In genomic region chr1:16929146-16930041, GRCh38 we compare ENCODE assay signal across 9 cellular contexts. TPM values are rescaled to one million over a fixed set of nuclear protein-coding genes. Genes with fewer than 3 reads are reported as not detected.
DNase-seq lines count a peak whose midpoint lies in the region; ATAC-seq, FAIRE-seq and TF ChIP-seq lines count a peak whose summit lies in the region.
"Not testable (repeated sequence)": the region's sequence is repeated elsewhere in the genome, so short reads cannot be mapped to it uniquely, and the experiment has no call there.
"Had no signal": no experiment of that assay in that cellular context is flagged by ENCODE, and none has a peak within 500 bp of the region (broad histone marks: within the 10 kb centered on the region; RNA-seq: fewer than 3 reads in every experiment).

No MANE protein-coding gene starts in this region.

- in situ Hi-C loops in IMR-90 (cut with MboI; ENCODE audit: low sequenced_read_pairs) = not testable (repeated sequence)

- H2BK20ac ChIP-seq in IMR-90 (ENCODE audit: low read depth, low read length); H1 (ENCODE audit: low read length): not testable (repeated sequence)

- H4K5ac ChIP-seq in IMR-90 (ENCODE audit: low read depth, low read length); H1 (ENCODE audit: insufficient read length, low read depth, low read length): not testable (repeated sequence)

- not testable (repeated sequence) for H3K27ac ChIP-seq in DND-41 (ENCODE audit: low read length); IMR-90 (ENCODE audit: insufficient read depth, low read length); SJCRH30; H1 (ENCODE audit: low read depth, low read length); mesenchymal stem cell (ENCODE audit: low read length, poor library complexity, severe bottlenecking)

- H3K18ac ChIP-seq in IMR-90 (ENCODE audit: low read depth, low read length); H1 (ENCODE audit: extremely low read depth, low read length); mesenchymal stem cell (ENCODE audit: low read depth in 1 of 2, low read length in 2 of 2): not testable (repeated sequence)

- H2BK12ac ChIP-seq in H1 (ENCODE audit: low read depth, low read length); mesenchymal stem cell (ENCODE audit: low read length in 2 of 2): not testable (repeated sequence)

- H3K9me1 ChIP-seq in IMR-90 (ENCODE audit: insufficient read depth, low read length) = not testable (repeated sequence)

- TF ChIP-seq CTCF in DND-41 (IDR thresholded peaks at IDR 0.05; ENCODE audit: borderline replicate concordance, extremely low read depth, low read length, poor library complexity, severe bottlenecking); IMR-90 (conservative IDR thresholded peaks at IDR 0.05; ENCODE audit: low read depth, low read length); H1 (IDR thresholded peaks at IDR 0.05; ENCODE audit: control extremely low read depth in 1 of 3, insufficient read depth in 1 of 3, low read depth in 1 of 3, low read length in 3 of 3): not testable (repeated sequence)

- CTCF ChIA-PET in IMR-90 (lab: Yijun Ruan, JAX) (interaction anchor here (0.5 to 0.6 kb wide), 2 partner anchors 11 to 100 kb away, joined by 3 read pairs; no protein-coding TSS in a partner anchor), H1 (lab: Charles Lee; ENCODE audit: partially characterized antibody) (interaction anchor here (0.8 to 3.5 kb wide), 18 partner anchors 8 to 320 kb away, joined by 3 to 22 read pairs (median 6); partner anchors contain the start of gene CROCC)

- H3K23me2 ChIP-seq in H1 (ENCODE audit: low read depth, low read length) = not testable (repeated sequence)

- H4K91ac ChIP-seq in IMR-90 (ENCODE audit: insufficient read depth, low read depth, low read length); H1 (replicated peaks; ENCODE audit: insufficient read length, low read length): not testable (repeated sequence)
- H4K91ac ChIP-seq in mesenchymal stem cell (ENCODE audit: low read length) = peak overlapping the region; percentile 18

- H4K20me1 ChIP-seq in DND-41 (ENCODE audit: insufficient read depth, low read length); IMR-90 (ENCODE audit: insufficient read depth, low read length): not testable (repeated sequence)
- H4K20me1 ChIP-seq in H1 (replicated peaks in 1 of 2; ENCODE audit: control insufficient read depth in 1 of 2, insufficient read depth in 2 of 2, low read length in 2 of 2) = peaks cover 2 to 17% of the 10 kb centered on the region in 2 experiments

- not testable (repeated sequence) for H3K79me2 ChIP-seq in DND-41 (ENCODE audit: insufficient read depth, low read length); H1 (ENCODE audit: control insufficient read depth in 1 of 2, insufficient read depth in 2 of 2, low read length in 2 of 2)

- not testable (repeated sequence) for H3K23ac ChIP-seq in IMR-90 (ENCODE audit: low read depth, low read length); H1 (ENCODE audit: insufficient read length); mesenchymal stem cell (ENCODE audit: low read length in 2 of 2)

- 82% methylated on average over 12 of the region's 24 CpGs; no CpG with 5 or more reads in 1 of the 2 experiments for WGBS in IMR-90 (ENCODE audit: extremely low coverage in 2 of 2, insufficient read length in 1 of 2), 2 experiments
- WGBS in H1 (ENCODE audit: extremely low coverage in 1 of 2, insufficient coverage in 1 of 2, insufficient read length in 1 of 2, insufficient replicate concordance in 2 of 2, low coverage in 1 of 2, low lambda C conversion rate in 2 of 2, missing lambda C conversion rate in 1 of 2), 2 experiments = 90% methylated on average over 22 of the region's 24 CpGs; no CpG with 5 or more reads in 1 of the 2 experiments
- whole genome bisulfite sequencing in mesenchymal stem cell = 90% methylated on average over 24 of the region's 24 CpGs

- not testable (repeated sequence) for H3K14ac ChIP-seq in IMR-90 (replicated peaks; ENCODE audit: low read depth, low read length); H1 (ENCODE audit: insufficient read length); mesenchymal stem cell (ENCODE audit: low read length in 2 of 2)

- not testable (repeated sequence) for H3K4me3 ChIP-seq in DND-41 (ENCODE audit: low read depth in 1 of 2, low read length in 2 of 2); IMR-90 (ENCODE audit: insufficient read depth, low read depth, low read length); SJCRH30; H1 (ENCODE audit: extremely low read depth in 1 of 4, insufficient read depth in 2 of 4, low read depth in 3 of 4, low read length in 4 of 4); mesenchymal stem cell (ENCODE audit: insufficient read depth in 1 of 2, low read depth in 1 of 2, low read length in 2 of 2)

- H3K9me3 ChIP-seq in DND-41 (ENCODE audit: insufficient read depth, low read length, severe bottlenecking); IMR-90 (ENCODE audit: control insufficient read depth, insufficient read depth, low read length); SJCRH30 (replicated peaks); H1 (ENCODE audit: insufficient read depth in 2 of 2, low read depth in 1 of 2, low read length in 1 of 2); mesenchymal stem cell (ENCODE audit: control insufficient read depth, low read length): not testable (repeated sequence)

- not testable (repeated sequence) for H3K4ac ChIP-seq in IMR-90 (ENCODE audit: low read depth, low read length); H1 (replicated peaks; ENCODE audit: insufficient read length, low read depth, low read length); mesenchymal stem cell (ENCODE audit: low read depth in 1 of 2, low read length in 2 of 2)

- peaks cover 13% of the 10 kb centered on the region for H3K4me1 ChIP-seq in DND-41 (ENCODE audit: insufficient read depth, low read length)
- H3K4me1 ChIP-seq in IMR-90 (ENCODE audit: control insufficient read depth, insufficient read depth, low read length); SJCRH30; mesenchymal stem cell (ENCODE audit: control insufficient read depth, insufficient read depth, low read depth, low read length): not testable (repeated sequence)
- peaks cover 0 to 13% (median 7%) of the 10 kb centered on the region in 4 experiments; a peak in 5 of 7 replicates for H3K4me1 ChIP-seq in H1 (replicated peaks in 1 of 4; ENCODE audit: control insufficient read depth in 3 of 4, insufficient read depth in 4 of 4, low read length in 3 of 4)

- FAIRE-seq in H1 (lab: Jason Lieb, UNC) = not testable (repeated sequence)

- DNase-seq in DND-41 (peak; percentile 65), NCI-H2171 (lab: John Stamatoyannopoulos, UW) (peak; percentile 31), SJCRH30 (peak; percentile 33 to 50), Right ventricle myocardium inferior (ENCODE audit: missing footprints) (peak; percentile 26)
- DNase-seq in IMR-90; H1 (ENCODE audit: low read depth in 1 of 2, low spot score in 2 of 2); mesenchymal stem cell: not testable (repeated sequence)

- TF ChIP-seq RAD21 in IMR-90 (IDR thresholded peaks at IDR 0.05; ENCODE audit: low read length); H1 (IDR thresholded peaks at IDR 0.05 in 1 of 2, conservative IDR thresholded peaks at IDR 0.05 in 1 of 2; ENCODE audit: low read depth in 2 of 2, low read length in 2 of 2): not testable (repeated sequence)

- POLR2A ChIA-PET in IMR-90 (lab: Charles Lee; ENCODE audit: unreplicated experiment) = not testable (repeated sequence)
- POLR2A ChIA-PET in H1 (lab: Charles Lee; ENCODE audit: partially characterized antibody) = interaction anchor here (1.3 to 1.9 kb wide), 4 partner anchors 15 to 84 kb away, joined by 3 to 15 read pairs (median 3); no protein-coding TSS in a partner anchor

- H3K4me2 ChIP-seq in DND-41 (ENCODE audit: insufficient read depth, low read length); IMR-90 (ENCODE audit: low read depth, low read length); H1 (ENCODE audit: insufficient read depth in 1 of 2, low read depth in 2 of 2, low read length in 2 of 2); mesenchymal stem cell (ENCODE audit: low read length, poor library complexity, severe bottlenecking): not testable (repeated sequence)

- H4K8ac ChIP-seq in IMR-90 (ENCODE audit: low read depth in 2 of 2, low read length in 2 of 2); mesenchymal stem cell (ENCODE audit: low read length): not testable (repeated sequence)
- 0 out of 2 replicates have a peak overlapping the region, but pooled peaks have one; percentile 51 for H4K8ac ChIP-seq in H1 (ENCODE audit: extremely low read depth, insufficient read depth, low read length)

- TF ChIP-seq EP300 in H1 (IDR thresholded peaks at IDR 0.05; ENCODE audit: borderline replicate concordance in 1 of 2, low read depth in 2 of 2, low read length in 2 of 2) = not testable (repeated sequence)

- H2BK5ac ChIP-seq in IMR-90 (ENCODE audit: low read depth, low read length, poor library complexity, severe bottlenecking); H1 (ENCODE audit: low read depth, low read length); mesenchymal stem cell (ENCODE audit: low read depth, low read length, poor library complexity, severe bottlenecking): not testable (repeated sequence)

- ATAC-seq in DND-41 (ENCODE audit: insufficient read depth, low read depth) = peak; percentile 67
- ATAC-seq in IMR-90 (ENCODE audit: low read depth); Right ventricle myocardium inferior: not testable (repeated sequence)

- not testable (repeated sequence) for H3K9ac ChIP-seq in DND-41 (ENCODE audit: low read depth, low read length); IMR-90 (ENCODE audit: low read depth, low read length); H1 (replicated peaks in 1 of 4; ENCODE audit: extremely low read depth in 1 of 4, low read depth in 3 of 4, low read length in 3 of 4); mesenchymal stem cell (ENCODE audit: low read length)

- H2BK15ac ChIP-seq in IMR-90 (ENCODE audit: low read depth, low read length); H1 (ENCODE audit: low read length); mesenchymal stem cell (ENCODE audit: low read depth, poor library complexity, severe bottlenecking): not testable (repeated sequence)

- not testable (repeated sequence) for BruUV-seq in IMR-90 (replicated peaks; lab: Mats Ljungman, UMichigan)

- H3K79me1 ChIP-seq in IMR-90 (ENCODE audit: low read depth in 1 of 2, low read length in 2 of 2); mesenchymal stem cell (replicated peaks; ENCODE audit: low read length, poor library complexity, severe bottlenecking): not testable (repeated sequence)
- peaks cover 19% of the 10 kb centered on the region for H3K79me1 ChIP-seq in H1 (ENCODE audit: low read depth, low read length)

- H3K36me3 ChIP-seq in DND-41 (ENCODE audit: insufficient read depth, low read length) = 0 out of 2 replicates have a peak, but pooled peaks cover 11% of the 10 kb centered on the region
- not testable (repeated sequence) for H3K36me3 ChIP-seq in IMR-90 (ENCODE audit: control insufficient read depth, insufficient read depth, low read length); SJCRH30
- peaks cover 0 to 10% (median 7%) of the 10 kb centered on the region in 4 experiments; a peak in 2 of 8 replicates for H3K36me3 ChIP-seq in H1 (ENCODE audit: control insufficient read depth in 2 of 4, insufficient read depth in 4 of 4, low read length in 3 of 4)
- peaks cover 6 to 15% of the 10 kb centered on the region in 2 experiments for H3K36me3 ChIP-seq in mesenchymal stem cell (ENCODE audit: control insufficient read depth in 1 of 2, insufficient read depth in 2 of 2, low read depth in 1 of 2, low read length in 2 of 2)

- not testable (repeated sequence) for H2AK5ac ChIP-seq in IMR-90 (ENCODE audit: low read depth, low read length); H1 (ENCODE audit: low read depth, low read length); mesenchymal stem cell (ENCODE audit: low read length, severe bottlenecking)

- not testable (repeated sequence) for H3K27me3 ChIP-seq in DND-41 (ENCODE audit: insufficient read depth, low read length, poor library complexity); IMR-90 (ENCODE audit: control insufficient read depth, insufficient read depth, low read length); SJCRH30; H1 (replicated peaks in 1 of 4; ENCODE audit: control insufficient read depth in 3 of 4, extremely low read depth in 1 of 4, insufficient read depth in 3 of 4, low read length in 3 of 4); mesenchymal stem cell (ENCODE audit: control insufficient read depth in 1 of 2, insufficient read depth in 1 of 2, low read length in 2 of 2)

- intact Hi-C loops in IMR-90 (cut with micrococcal nuclease) = loop anchor here (5.0 kb wide), 1 partner anchor 317 kb away; the partner anchor contains the start of gene NBPF1
- intact Hi-C loops in Right ventricle myocardium inferior (cut with DNase I) = not testable (repeated sequence)

- TF ChIP-seq POLR2A in IMR-90 (IDR thresholded peaks at IDR 0.05; ENCODE audit: low read depth, low read length); H1 (IDR thresholded peaks at IDR 0.05; ENCODE audit: control extremely low read depth in 1 of 2, low read depth in 2 of 2, low read length in 2 of 2): not testable (repeated sequence)

- H3K56ac ChIP-seq in IMR-90 (ENCODE audit: extremely low read depth, insufficient read depth, low read length); H1 (replicated peaks; ENCODE audit: insufficient read length, low read depth, low read length): not testable (repeated sequence)

- not testable (repeated sequence) for H2AK9ac ChIP-seq in IMR-90 (replicated peaks; ENCODE audit: low read depth, low read length, poor library complexity)

- H2BK120ac ChIP-seq in IMR-90 (ENCODE audit: low read depth, low read length); H1 (replicated peaks; ENCODE audit: low read depth, low read length); mesenchymal stem cell (ENCODE audit: low read depth, low read length): not testable (repeated sequence)

- dilution Hi-C loops in IMR-90 (cut with HindIII; ENCODE audit: low sequenced_read_pairs, unreplicated experiment) = not testable (repeated sequence)

- H2AFZ ChIP-seq in DND-41 (ENCODE audit: low read depth, low read length); H1 (ENCODE audit: low read length); mesenchymal stem cell (ENCODE audit: low read depth, low read length): not testable (repeated sequence)
- peak overlapping the region; percentile 9 for H2AFZ ChIP-seq in IMR-90 (replicated peaks; ENCODE audit: low read length, poor library complexity)

RNA-seq across cellular contexts. Expression of gene CROCC, which starts 7.7 kb away (rescaled TPM):
- 7.2 and 7.5 TPM in 2 replicates for total RNA-seq in IMR-90 (2012; rRNA removed)
- polyA plus RNA-seq in IMR-90 (2012; rRNA removed) = 13.7 and 14.7 TPM in 2 replicates
- 10.7 and 12.9 TPM in 2 replicates for polyA plus RNA-seq in IMR-90 (2012; cell fraction: cytosol; rRNA removed)
- polyA plus RNA-seq in IMR-90 (2012; cell fraction: nucleus; rRNA removed; ENCODE audit: low replicate concordance) = 82.9 and 147 TPM in 2 replicates
- total RNA-seq in SJCRH30 (2014; rRNA removed; shearing (Covaris generic)) = 12.6 and 19.4 TPM in 2 replicates
- total RNA-seq in H1 (2021; fragmentation: NEBNext Ultra II Directional; extraction: Animal tissue kit (Norgen Biotek cat#: 25700)) = 39.5 and 42.3 TPM in 2 replicates
- 12.1 and 24.9 TPM in 2 replicates for polyA plus RNA-seq in H1 (2011; rRNA removed)
- polyA plus RNA-seq in H1 (2011; cell fraction: cytosol; rRNA removed) = 35.6 TPM
- polyA plus RNA-seq in H1 (2011; cell fraction: nucleus; rRNA removed) = 147 TPM
- 32.4 to 53.1 TPM (median 44.9 TPM) in 4 replicates for polyA plus RNA-seq in H1 (2012, experiment 1 of 2)
- 16.9 TPM for polyA plus RNA-seq in H1 (2012, experiment 2 of 2)
- 20.0 TPM for polyA plus RNA-seq in H1 (2013, experiment 1 of 2)
- 18.9 TPM for polyA plus RNA-seq in H1 (2013, experiment 2 of 2)
- 13.7 and 18.3 TPM in 2 replicates for polyA minus RNA-seq in H1 (2011; rRNA and poly(A)+ RNA removed)
- 29.4 TPM for polyA minus RNA-seq in H1 (2011; cell fraction: cytosol; rRNA and poly(A)+ RNA removed)
- 44.5 TPM for polyA minus RNA-seq in H1 (2011; cell fraction: nucleus; rRNA and poly(A)+ RNA removed)
- total RNA-seq in Right ventricle myocardium inferior = 6.5 TPM
- polyA plus RNA-seq in mesenchymal stem cell (2013, experiment 1 of 2) = 7.4 TPM
- 6.9 TPM for polyA plus RNA-seq in mesenchymal stem cell (2013, experiment 2 of 2)

RNA-seq across cellular contexts. Expression of gene RNU1-2, which starts 33.6 kb away (rescaled TPM):
- total RNA-seq in IMR-90 (2012; rRNA removed) = under 0.01 TPM in 2 replicates
- not detected in 2 replicates for polyA plus RNA-seq in IMR-90 (2012; rRNA removed)
- polyA plus RNA-seq in IMR-90 (2012; cell fraction: cytosol; rRNA removed) = not detected in 2 replicates
- polyA plus RNA-seq in IMR-90 (2012; cell fraction: nucleus; rRNA removed; ENCODE audit: low replicate concordance) = not detected in 2 replicates
- under 0.01 TPM in 2 replicates for total RNA-seq in SJCRH30 (2014; rRNA removed; shearing (Covaris generic))
- 1,303 and 1,497 TPM in 2 replicates for total RNA-seq in H1 (2021; fragmentation: NEBNext Ultra II Directional; extraction: Animal tissue kit (Norgen Biotek cat#: 25700))
- under 0.01 and 145 TPM in 2 replicates for polyA plus RNA-seq in H1 (2011; rRNA removed)
- under 0.01 TPM for polyA plus RNA-seq in H1 (2011; cell fraction: cytosol; rRNA removed)
- under 0.01 TPM for polyA plus RNA-seq in H1 (2011; cell fraction: nucleus; rRNA removed)
- 20.3 to 94.3 TPM in 2 of 4 replicates, not detected in the others for polyA plus RNA-seq in H1 (2012, experiment 1 of 2)
- polyA plus RNA-seq in H1 (2012, experiment 2 of 2) = not detected
- polyA plus RNA-seq in H1 (2013, experiment 1 of 2) = not detected
- not detected for polyA plus RNA-seq in H1 (2013, experiment 2 of 2)
- polyA minus RNA-seq in H1 (2011; rRNA and poly(A)+ RNA removed) = 10,411 and 22,262 TPM in 2 replicates
- polyA minus RNA-seq in H1 (2011; cell fraction: cytosol; rRNA and poly(A)+ RNA removed) = 59,319 TPM
- polyA minus RNA-seq in H1 (2011; cell fraction: nucleus; rRNA and poly(A)+ RNA removed) = 43,973 TPM
- total RNA-seq in Right ventricle myocardium inferior = 4,572 TPM
- polyA plus RNA-seq in mesenchymal stem cell (2013, experiment 1 of 2) = not detected
- not detected for polyA plus RNA-seq in mesenchymal stem cell (2013, experiment 2 of 2)
- polyA plus RNA-seq: IgD-negative memory B cell had no signal

RNA-seq across cellular contexts. Expression of gene MFAP2, which starts 51.0 kb away (rescaled TPM):
- 2.5 and 3.9 TPM in 2 replicates for total RNA-seq in IMR-90 (2012; rRNA removed)
- 13.9 and 14.6 TPM in 2 replicates for polyA plus RNA-seq in IMR-90 (2012; rRNA removed)
- 14.5 and 21.7 TPM in 2 replicates for polyA plus RNA-seq in IMR-90 (2012; cell fraction: cytosol; rRNA removed)
- 17.6 and 36.8 TPM in 2 replicates for polyA plus RNA-seq in IMR-90 (2012; cell fraction: nucleus; rRNA removed; ENCODE audit: low replicate concordance)
- total RNA-seq in SJCRH30 (2014; rRNA removed; shearing (Covaris generic)) = 22.9 and 24.1 TPM in 2 replicates
- total RNA-seq in H1 (2021; fragmentation: NEBNext Ultra II Directional; extraction: Animal tissue kit (Norgen Biotek cat#: 25700)) = 172 and 188 TPM in 2 replicates
- polyA plus RNA-seq in H1 (2011; rRNA removed) = 326 and 394 TPM in 2 replicates
- polyA plus RNA-seq in H1 (2011; cell fraction: cytosol; rRNA removed) = 219 TPM
- polyA plus RNA-seq in H1 (2011; cell fraction: nucleus; rRNA removed) = 360 TPM
- polyA plus RNA-seq in H1 (2012, experiment 1 of 2) = 114 to 218 TPM (median 204 TPM) in 4 replicates
- 253 TPM for polyA plus RNA-seq in H1 (2012, experiment 2 of 2)
- polyA plus RNA-seq in H1 (2013, experiment 1 of 2) = 278 TPM
- polyA plus RNA-seq in H1 (2013, experiment 2 of 2) = 321 TPM
- 64.4 and 85.3 TPM in 2 replicates for polyA minus RNA-seq in H1 (2011; rRNA and poly(A)+ RNA removed)
- 121 TPM for polyA minus RNA-seq in H1 (2011; cell fraction: cytosol; rRNA and poly(A)+ RNA removed)
- polyA minus RNA-seq in H1 (2011; cell fraction: nucleus; rRNA and poly(A)+ RNA removed) = 111 TPM
- total RNA-seq in Right ventricle myocardium inferior = 4.8 TPM
- polyA plus RNA-seq in mesenchymal stem cell (2013, experiment 1 of 2) = 167 TPM
- 167 TPM for polyA plus RNA-seq in mesenchymal stem cell (2013, experiment 2 of 2)
- total RNA-seq: CD4-positive, CD25-positive, alpha-beta regulatory T cell had no signal
- polyA plus RNA-seq: CD4-positive, CD25-positive, alpha-beta regulatory T cell had no signal

Comparison
In these comparisons a context has a peak if more than half of its experiments do, and no peak if none do; other contexts are left out.
1. RNA of gene RNU1-2, which starts 33.6 kb away (total RNA-seq): 4,572 TPM in Right ventricle myocardium inferior (single experiment) and 1,303 to 1,497 TPM in H1; under 0.01 TPM in IMR-90 and under 0.01 TPM in SJCRH30; every median in the first group is over 1,000 times any median in the second.